In the genomic region with DNA sequence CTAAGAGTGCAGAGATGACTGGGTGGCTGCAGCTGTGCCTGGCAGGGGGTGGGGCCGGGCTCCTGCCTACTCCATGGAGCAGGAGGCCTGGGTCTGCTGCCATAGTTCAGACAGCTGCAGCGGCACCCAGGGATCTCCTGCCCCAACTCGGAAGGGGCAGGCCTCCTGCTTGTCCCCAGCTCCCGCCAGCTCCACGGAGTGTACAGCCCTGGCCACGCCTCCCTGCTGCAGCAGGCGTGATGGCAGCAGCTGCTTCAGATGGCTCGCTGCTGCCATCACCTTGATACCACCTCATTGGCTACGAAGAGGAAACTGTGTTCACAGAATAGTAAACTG, we compare ENCODE assay signal across 24 cellular contexts. TPM values are rescaled to one million over a fixed set of nuclear protein-coding genes. Genes with fewer than 3 reads are reported as not detected.
"Had no signal": no experiment of that assay in that cellular context is flagged by ENCODE, and none has a peak within 500 bp of the region (broad histone marks: within the 10 kb centered on the region; RNA-seq: fewer than 3 reads in every experiment).

No MANE protein-coding gene starts in this region.

- H3K79me2 ChIP-seq: parathyroid adenoma had no signal

- H3K27me3 ChIP-seq: right lobe of liver, upper lobe of left lung, uterus had no signal

- ATAC-seq: gastroesophageal sphincter; left lung; lower lobe of right lung; psoas muscle; right lobe of liver; stimulated activated memory B cell treated with anti-CD40 and anti-IgM and Interleukin-4, amounts not matched to agents 10 μg/mL and 1 μg/mL and 100 μg/mL, for 72 hours had no signal

- H3K4me3 ChIP-seq: esophagus squamous epithelium, gastroesophageal sphincter, left lung, lower lobe of right lung, psoas muscle, right lobe of liver, spleen, tibial artery, upper lobe of left lung, uterus had no signal

- H3K27ac ChIP-seq: esophagus squamous epithelium, gastroesophageal sphincter, left lung, lower lobe of right lung, parathyroid adenoma, psoas muscle, right lobe of liver, spleen, tibial artery, upper lobe of left lung, uterus had no signal

- H3K36me3 ChIP-seq: esophagus squamous epithelium, gastroesophageal sphincter, left lung, lower lobe of right lung, right lobe of liver, spleen, tibial artery, upper lobe of left lung, uterus had no signal

- H2AFZ ChIP-seq: parathyroid adenoma had no signal

- H3K4me1 ChIP-seq: esophagus squamous epithelium, left lung, lower lobe of right lung, parathyroid adenoma, psoas muscle, right lobe of liver, spleen, tibial artery, upper lobe of left lung, uterus had no signal

- DNase-seq: esophagus squamous epithelium; foreskin fibroblast; glutamatergic neuron; left lung; lower lobe of right lung; midbrain; naive B cell; psoas muscle; retina; right lobe of liver; spleen; stimulated activated CD4-positive, alpha-beta T cell treated with anti-CD3 and anti-CD28 coated beads, Interleukin-15, amount 100 ng/mL, for 24 hours; stimulated activated CD4-positive, alpha-beta T cell treated with anti-CD3 and anti-CD28 coated beads, Interleukin-1b, Interleukin-23, amount 100 ng/mL, for 48 hours; stimulated activated CD4-positive, alpha-beta T cell treated with anti-CD3 and anti-CD28 coated beads, Interleukin-4, amount 100 ng/mL, for 24 hours; uterus had no signal

- H3K9me3 ChIP-seq: esophagus squamous epithelium, gastroesophageal sphincter, left lung, lower lobe of right lung, psoas muscle, right lobe of liver, spleen, tibial artery, upper lobe of left lung, uterus had no signal

- H3K9ac ChIP-seq: parathyroid adenoma had no signal

RNA-seq across cellular contexts. Expression of gene ACTL8, which starts 35.9 kb away (rescaled TPM):
- total RNA-seq: epithelial cell of proximal tubule, gastroesophageal sphincter, left lung, lower lobe of right lung, omental fat pad, psoas muscle, right lobe of liver, skeletal muscle tissue, spleen, temporal lobe, upper lobe of left lung, uterus had no signal
